In the genomic region with DNA sequence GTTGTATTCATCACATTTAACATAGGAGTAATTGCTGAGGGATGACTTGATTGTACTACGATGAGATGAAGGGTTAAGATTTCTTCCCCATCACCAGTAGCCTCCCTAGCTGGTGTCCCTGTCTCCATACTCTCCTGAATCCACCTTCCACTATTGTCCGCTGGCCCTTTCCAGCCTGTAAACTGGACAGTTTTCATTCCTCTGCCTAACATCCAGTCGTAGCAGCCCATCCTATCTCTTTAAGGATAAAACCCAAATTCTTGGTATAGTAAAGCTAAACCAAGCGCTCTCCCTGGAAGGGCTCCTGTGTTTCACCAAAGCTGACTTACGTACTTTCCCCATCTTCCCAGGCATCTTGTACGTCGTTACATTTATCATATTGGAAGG, we compare ENCODE assay signal across 8 cellular contexts. TPM values are rescaled to one million over a fixed set of nuclear protein-coding genes. Genes with fewer than 3 reads are reported as not detected.
DNase-seq lines count a peak whose midpoint lies in the region; ATAC-seq, FAIRE-seq and TF ChIP-seq lines count a peak whose summit lies in the region.

No MANE protein-coding gene starts in this region.

- peak overlapping the region; percentile 83 for H3K27ac Mint-ChIP-seq in astrocyte (ENCODE audit: unreplicated experiment)
- peak overlapping the region; percentile 91 to 97 (median 94) for H3K27ac Mint-ChIP-seq in immature natural killer cell

- peak overlapping the region; percentile 94 for H3K9ac ChIP-seq in astrocyte (ENCODE audit: low read length)

- peaks cover 30% of the 10 kb centered on the region for H4K20me1 ChIP-seq in astrocyte (ENCODE audit: insufficient read depth, low read length)

- H3K9me3 Mint-ChIP-seq in astrocyte (ENCODE audit: unreplicated experiment) (no peaks in the 10 kb centered on the region), immature natural killer cell (no peaks in the 10 kb centered on the region)

- H3K4me2 ChIP-seq in astrocyte (ENCODE audit: low read length), result peak overlapping the region; percentile 89

- DNase-seq in heart left ventricle (no peak), Right ventricle myocardium superior (no peak), NCI-H146 treated with DMSO at 0.1 percent for 48 hours (lab: John Stamatoyannopoulos, UW; ENCODE audit: unreplicated experiment) (peak; percentile 64), astrocyte (ENCODE audit: low read depth) (peak; percentile 45), immature natural killer cell (no peak), HT-29 (ENCODE audit: low spot score) (no peak)

- H3K36me3 Mint-ChIP-seq in astrocyte (ENCODE audit: low read depth, unreplicated experiment) (peaks cover 16% of the 10 kb centered on the region), immature natural killer cell (peaks cover 3 to 13% (median 7%) of the 10 kb centered on the region in 3 donors)

- FAIRE-seq in astrocyte (lab: Jason Lieb, UNC), result no peak

- H3K27me3 ChIP-seq in heart left ventricle, result no peaks in the 10 kb centered on the region
- H3K27me3 ChIP-seq in astrocyte (ENCODE audit: insufficient read depth, low read length), result no peaks in the 10 kb centered on the region

- intact Hi-C loops in heart left ventricle (cut with DNase I), result loop anchor here in 8 of 10 donors (5.0 to 10.0 kb wide), 4 partner anchors 139 to 1581 kb away; partner anchors contain the start of genes CEP170 (in 1 of the 8), DESI2 (in 1 of the 8) and SDCCAG8 (in 1 of the 8)
- intact Hi-C loops in Right ventricle myocardium superior (cut with DNase I), result loop anchor here (10.0 kb wide), 2 partner anchors 139 to 209 kb away; no protein-coding TSS in a partner anchor

- H3K4me3 ChIP-seq in heart left ventricle (peak overlapping the region; percentile 48 to 86 (median 78)), astrocyte (ENCODE audit: insufficient read depth, low read depth, low read length) (peak overlapping the region; percentile 87), skin epidermis (peak overlapping the region; percentile 62 to 80 (median 76))

- ATAC-seq in heart left ventricle (peak in 1 of 4 donors; percentile 8), Right ventricle myocardium superior (ENCODE audit: poor library complexity) (no peak), HG02759 (IDR thresholded peaks at IDR 0.05; ENCODE audit: unreplicated experiment) (no peak)

- H3K4me3 Mint-ChIP-seq in astrocyte (ENCODE audit: unreplicated experiment) (peak overlapping the region; percentile 95), immature natural killer cell (peak overlapping the region; percentile 88 to 99 (median 95))

- H3K4me1 Mint-ChIP-seq in astrocyte (ENCODE audit: low read depth, unreplicated experiment) (peaks cover 29% of the 10 kb centered on the region), immature natural killer cell (peaks cover 53 to 61% of the 10 kb centered on the region in 2 donors)

- H2AFZ ChIP-seq in astrocyte (ENCODE audit: low read depth, low read length), result no peak overlapping the region

- H3K36me3 ChIP-seq in heart left ventricle (peaks cover 0 to 35% (median 18%) of the 10 kb centered on the region in 9 donors), astrocyte (ENCODE audit: insufficient read depth, low read length) (peaks cover 4% of the 10 kb centered on the region)

- TF ChIP-seq POLR2A in heart left ventricle (IDR thresholded peaks at IDR 0.05), result no peak

- H3K27ac ChIP-seq in heart left ventricle (peak overlapping the region; percentile 96 to 100 (median 98)), astrocyte (ENCODE audit: low read depth, low read length) (peak overlapping the region; percentile 98), skin epidermis (peak overlapping the region; percentile 96 to 100 (median 100))

- WGBS in heart left ventricle, 4 donors, result 3 to 5% (median 4%) methylated on average over 7 of the region's 7 CpGs

- H3K9me3 ChIP-seq in heart left ventricle (no peaks in the 10 kb centered on the region), astrocyte (ENCODE audit: insufficient read depth, low read depth, low read length) (no peaks in the 10 kb centered on the region)

- no peak for TF ChIP-seq CTCF in heart left ventricle (IDR thresholded peaks at IDR 0.05)
- TF ChIP-seq CTCF in astrocyte (IDR thresholded peaks at IDR 0.05; ENCODE audit: insufficient read depth, low read depth, low read length), result no peak

- H3K4me1 ChIP-seq in heart left ventricle, result peaks cover 3 to 59% (median 27%) of the 10 kb centered on the region in 12 donors
- H3K4me1 ChIP-seq in astrocyte (ENCODE audit: insufficient read depth, low read length), result peaks cover 13% of the 10 kb centered on the region

- peaks cover 56% of the 10 kb centered on the region for H3K79me2 ChIP-seq in astrocyte (ENCODE audit: insufficient read depth, low read length)

- no peaks in the 10 kb centered on the region for H3K27me3 Mint-ChIP-seq in astrocyte (ENCODE audit: low read depth, unreplicated experiment)
- peaks cover 10 to 16% (median 12%) of the 10 kb centered on the region in 3 donors for H3K27me3 Mint-ChIP-seq in immature natural killer cell (ENCODE audit: low read depth in 3 of 3)

RNA-seq across cellular contexts. Expression of gene COX20, which starts 0.7 kb away (rescaled TPM):
- total RNA-seq in heart left ventricle (10 to 100 TPM; 43.5 to 77.4 (median 59.8) TPM), Right ventricle myocardium superior (68.7 TPM), astrocyte (48.0 and 51.0 TPM in 2 replicates)
- polyA plus RNA-seq in heart left ventricle (100 to 1,000 TPM in 1 of 2 donors, 10 to 100 TPM in 1; 58.3 to 122 TPM), immature natural killer cell (10 to 100 TPM; 41.5 to 57.4 (median 43.8) TPM)
- total RNA-seq in HT-29 (2014; rRNA removed; shearing (Covaris generic)), result 16.1 and 18.8 TPM in 2 replicates

RNA-seq across cellular contexts. Expression of gene HNRNPU, which starts 28.2 kb away (rescaled TPM):
- total RNA-seq in heart left ventricle (100 to 1,000 TPM; 138 to 218 (median 169) TPM), Right ventricle myocardium superior (164 TPM), astrocyte (264 and 289 TPM in 2 replicates)
- polyA plus RNA-seq in heart left ventricle (100 to 1,000 TPM in 1 of 2 donors, 10 to 100 TPM in 1; 85.6 to 118 TPM), immature natural killer cell (100 to 1,000 TPM; 110 to 398 (median 137) TPM)
- total RNA-seq in HT-29 (2014; rRNA removed; shearing (Covaris generic)), result 261 and 277 TPM in 2 replicates

Comparison
In these comparisons a context has a peak if more than half of its experiments do, and no peak if none do; other contexts are left out.
1. DNase-seq: peak in NCI-H146 treated with DMSO at 0.1 percent for 48 hours (single experiment) and astrocyte (single experiment); none in heart left ventricle (0 of 5), Right ventricle myocardium superior (single experiment), immature natural killer cell (0 of 3) and HT-29 (single experiment).
2. Peak in every context shown above with its lines, with median percentiles within 50 percentile points of each other: H3K27ac ChIP-seq and H3K4me3 ChIP-seq.